Comparison of ENCODE assay signal across 10 cellular contexts in genomic region chr6:32109114-32109764, GRCh38. TPM values are rescaled to one million over a fixed set of nuclear protein-coding genes. Genes with fewer than 3 reads are reported as not detected.
DNase-seq lines count a peak whose midpoint lies in the region; ATAC-seq and TF ChIP-seq lines count a peak whose summit lies in the region.
"Had no signal": no experiment of that assay in that cellular context is flagged by ENCODE, and none has a peak within 500 bp of the region (broad histone marks: within the 10 kb centered on the region; RNA-seq: fewer than 3 reads in every experiment).

A gene with protein sequence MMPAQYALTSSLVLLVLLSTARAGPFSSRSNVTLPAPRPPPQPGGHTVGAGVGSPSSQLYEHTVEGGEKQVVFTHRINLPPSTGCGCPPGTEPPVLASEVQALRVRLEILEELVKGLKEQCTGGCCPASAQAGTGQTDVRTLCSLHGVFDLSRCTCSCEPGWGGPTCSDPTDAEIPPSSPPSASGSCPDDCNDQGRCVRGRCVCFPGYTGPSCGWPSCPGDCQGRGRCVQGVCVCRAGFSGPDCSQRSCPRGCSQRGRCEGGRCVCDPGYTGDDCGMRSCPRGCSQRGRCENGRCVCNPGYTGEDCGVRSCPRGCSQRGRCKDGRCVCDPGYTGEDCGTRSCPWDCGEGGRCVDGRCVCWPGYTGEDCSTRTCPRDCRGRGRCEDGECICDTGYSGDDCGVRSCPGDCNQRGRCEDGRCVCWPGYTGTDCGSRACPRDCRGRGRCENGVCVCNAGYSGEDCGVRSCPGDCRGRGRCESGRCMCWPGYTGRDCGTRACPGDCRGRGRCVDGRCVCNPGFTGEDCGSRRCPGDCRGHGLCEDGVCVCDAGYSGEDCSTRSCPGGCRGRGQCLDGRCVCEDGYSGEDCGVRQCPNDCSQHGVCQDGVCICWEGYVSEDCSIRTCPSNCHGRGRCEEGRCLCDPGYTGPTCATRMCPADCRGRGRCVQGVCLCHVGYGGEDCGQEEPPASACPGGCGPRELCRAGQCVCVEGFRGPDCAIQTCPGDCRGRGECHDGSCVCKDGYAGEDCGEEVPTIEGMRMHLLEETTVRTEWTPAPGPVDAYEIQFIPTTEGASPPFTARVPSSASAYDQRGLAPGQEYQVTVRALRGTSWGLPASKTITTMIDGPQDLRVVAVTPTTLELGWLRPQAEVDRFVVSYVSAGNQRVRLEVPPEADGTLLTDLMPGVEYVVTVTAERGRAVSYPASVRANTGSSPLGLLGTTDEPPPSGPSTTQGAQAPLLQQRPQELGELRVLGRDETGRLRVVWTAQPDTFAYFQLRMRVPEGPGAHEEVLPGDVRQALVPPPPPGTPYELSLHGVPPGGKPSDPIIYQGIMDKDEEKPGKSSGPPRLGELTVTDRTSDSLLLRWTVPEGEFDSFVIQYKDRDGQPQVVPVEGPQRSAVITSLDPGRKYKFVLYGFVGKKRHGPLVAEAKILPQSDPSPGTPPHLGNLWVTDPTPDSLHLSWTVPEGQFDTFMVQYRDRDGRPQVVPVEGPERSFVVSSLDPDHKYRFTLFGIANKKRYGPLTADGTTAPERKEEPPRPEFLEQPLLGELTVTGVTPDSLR (N-terminal part only) (minus strand): TSS chr6:32109338. CDS start chr6:32098198, 11,140 bp downstream.

- H3K9me3 Mint-ChIP-seq in neural progenitor cell: no peaks in the 10 kb centered on the region

- H3K4me2 ChIP-seq in fibroblast of lung (ENCODE audit: extremely low read depth, insufficient read depth, low read length) (peak within 1 kb of the TSS; percentile 91), neural progenitor cell (peak within 1 kb of the TSS; percentile 34)

- H3K9ac ChIP-seq in NT2/D1 (ENCODE audit: insufficient read length, low read depth) (peak within 1 kb of the TSS; percentile 21), fibroblast of lung (ENCODE audit: insufficient read depth, low read length) (peak within 1 kb of the TSS; percentile 51), neural progenitor cell (no peak within 1 kb of the TSS)

- H3K4me3 Mint-ChIP-seq in neural progenitor cell: peak within 1 kb of the TSS; percentile 11

- peaks cover 3% of the 10 kb centered on the region for H3K36me3 Mint-ChIP-seq in neural progenitor cell

- H3K4me1 ChIP-seq in A673 (ENCODE audit: insufficient read depth, low read length, poor library complexity, severe bottlenecking) (peaks cover 14% of the 10 kb centered on the region), NT2/D1 (ENCODE audit: insufficient read depth, insufficient read length) (peaks cover 10% of the 10 kb centered on the region), fibroblast of lung (ENCODE audit: control insufficient read depth, extremely low read depth, insufficient read depth, low read length) (peaks cover 40% of the 10 kb centered on the region), neural progenitor cell (peaks cover 15% of the 10 kb centered on the region)

- no peak within 1 kb of the TSS for H2AFZ ChIP-seq in fibroblast of lung (ENCODE audit: low read length)
- no peak within 1 kb of the TSS for H2AFZ ChIP-seq in neural progenitor cell (replicated peaks)

- H3K27me3 Mint-ChIP-seq in neural progenitor cell (ENCODE audit: insufficient read depth, low read depth): peaks cover 4% of the 10 kb centered on the region

- POLR2A ChIA-PET in A673 (lab: Charles Lee; ENCODE audit: low non-redundant PET): interaction anchor here (0.6 to 0.7 kb wide), 2 partner anchors 8 to 568 kb away, joined by 5 to 16 read pairs; no protein-coding TSS in a partner anchor

- H3K27me3 ChIP-seq in A673 (replicated peaks; ENCODE audit: insufficient read depth, low read depth, low read length, poor library complexity): peaks cover 5% of the 10 kb centered on the region
- H3K27me3 ChIP-seq in NT2/D1 (ENCODE audit: insufficient read depth, insufficient read length): no peaks in the 10 kb centered on the region
- peaks cover 7% of the 10 kb centered on the region for H3K27me3 ChIP-seq in fibroblast of lung (ENCODE audit: control insufficient read depth, insufficient read depth, low read length)
- peaks cover 16% of the 10 kb centered on the region for H3K27me3 ChIP-seq in neural progenitor cell

- intact Hi-C loops in A673 (cut with micrococcal nuclease; ENCODE audit: unreplicated experiment): no loop called here

- CTCF ChIA-PET in A673 (lab: Charles Lee): interaction anchor here (0.6 to 2.3 kb wide), 2 partner anchors 10 to 52 kb away, joined by 6 to 9 read pairs; no protein-coding TSS in a partner anchor

- BruUV-seq in A673 (replicated peaks; lab: Mats Ljungman, UMichigan): no TSS peak

- H3K27ac Mint-ChIP-seq in neural progenitor cell: peak within 1 kb of the TSS; percentile 29

- H3K9me3 ChIP-seq in A673 (ENCODE audit: low read depth, low read length, poor library complexity, severe bottlenecking): no peaks in the 10 kb centered on the region
- H3K9me3 ChIP-seq in NT2/D1 (ENCODE audit: insufficient read depth, low read length): no peaks in the 10 kb centered on the region
- H3K9me3 ChIP-seq in fibroblast of lung (ENCODE audit: control insufficient read depth, insufficient read depth, low read depth, low read length): no peaks in the 10 kb centered on the region
- H3K9me3 ChIP-seq in neural progenitor cell (ENCODE audit: low read depth): no peaks in the 10 kb centered on the region

- ATAC-seq in GM21619 (IDR thresholded peaks at IDR 0.05; ENCODE audit: unreplicated experiment): no peak

- no peaks in the 10 kb centered on the region for H3K36me3 ChIP-seq in A673 (ENCODE audit: insufficient read depth, low read length, poor library complexity, severe bottlenecking)
- peaks cover 17% of the 10 kb centered on the region for H3K36me3 ChIP-seq in NT2/D1 (ENCODE audit: insufficient read depth, insufficient read length, low read length)
- H3K36me3 ChIP-seq in fibroblast of lung (ENCODE audit: control insufficient read depth, insufficient read depth, low read length): peaks cover 2% of the 10 kb centered on the region
- no peaks in the 10 kb centered on the region for H3K36me3 ChIP-seq in neural progenitor cell

- no peak within 1 kb of the TSS for H3K4me3 ChIP-seq in A673 (ENCODE audit: low read depth, low read length, poor library complexity, severe bottlenecking)
- H3K4me3 ChIP-seq in NT2/D1 (ENCODE audit: insufficient read length, low read depth): no peak within 1 kb of the TSS
- peak within 1 kb of the TSS in 3 of 4 experiments; percentile 13 to 68 (median 56) for H3K4me3 ChIP-seq in fibroblast of lung (replicated peaks in 1 of 4; ENCODE audit: control extremely low read depth in 1 of 4, insufficient read depth in 1 of 4, low read depth in 3 of 4, low read length in 4 of 4)
- no peak within 1 kb of the TSS for H3K4me3 ChIP-seq in neural progenitor cell

- H3K4me1 Mint-ChIP-seq in neural progenitor cell: peaks cover 22% of the 10 kb centered on the region

- H3F3A ChIP-seq in neural progenitor cell (ENCODE audit: low read depth): no peaks in the 10 kb centered on the region

- DNase-seq in A673 (ENCODE audit: low spot score) (no peak), NT2/D1 (ENCODE audit: low read depth, low spot score) (no peak), fibroblast of lung (ENCODE audit: low read depth in 2 of 2) (no peak), neural progenitor cell (ENCODE audit: low spot score) (no peak), activated gamma-delta T cell (lab: John Stamatoyannopoulos, UW) (no peak), DMS153 (lab: John Stamatoyannopoulos, UW) (no peak)
- no peak for DNase-seq in effector CD4-positive, alpha-beta T cell
- DNase-seq: hippocampal formation, NCI-H69 had no signal

- H3K79me2 ChIP-seq in fibroblast of lung (ENCODE audit: control insufficient read depth, insufficient read depth, low read length): no peaks in the 10 kb centered on the region
- H3K79me2 ChIP-seq in neural progenitor cell (ENCODE audit: low read depth): no peaks in the 10 kb centered on the region

- TF ChIP-seq CTCF in A673 (conservative IDR thresholded peaks at IDR 0.05; ENCODE audit: low read depth, low read length) (no peak), fibroblast of lung (conservative IDR thresholded peaks at IDR 0.05 in 1 of 2, IDR thresholded peaks at IDR 0.05 in 1 of 2; ENCODE audit: low read depth in 1 of 2, low read length in 2 of 2) (no peak), neural progenitor cell (IDR thresholded peaks at IDR 0.05) (no peak)

- H4K20me1 ChIP-seq in fibroblast of lung (ENCODE audit: control insufficient read depth, extremely low read depth, insufficient read depth, low read length) (no peaks in the 10 kb centered on the region), neural progenitor cell (ENCODE audit: low read depth) (no peaks in the 10 kb centered on the region)

- no peak within 1 kb of the TSS for H3K27ac ChIP-seq in A673 (ENCODE audit: low read depth, low read length, poor library complexity, severe bottlenecking)
- H3K27ac ChIP-seq in fibroblast of lung (ENCODE audit: insufficient read depth, low read length): peak within 1 kb of the TSS; percentile 69
- no peak within 1 kb of the TSS for H3K27ac ChIP-seq in neural progenitor cell

RNA-seq across cellular contexts. Expression of the gene that starts here (rescaled TPM):
- total RNA-seq in A673 (2021) (11.5 and 13.6 TPM in 2 replicates), fibroblast of lung (63.9 and 113 TPM in 2 replicates), neural progenitor cell (ENCODE audit: low replicate concordance) (0.71 and 3.2 TPM in 2 replicates)
- polyA plus RNA-seq in fibroblast of lung: 8.1 and 13.0 TPM in 2 replicates
- polyA plus RNA-seq in fibroblast of lung (2012): 32.3 and 46.1 TPM in 2 replicates
- 82.4 and 99.8 TPM in 2 replicates for polyA minus RNA-seq in fibroblast of lung (ENCODE audit: low replicate concordance)

Comparison
In these comparisons a context has a peak if more than half of its experiments do, and no peak if none do; other contexts are left out.
1. H3K4me3 ChIP-seq: peak in fibroblast of lung (3 of 4); none in A673 (single experiment), NT2/D1 (single experiment) and neural progenitor cell (single experiment).